1 cellular context compared by ENCODE assay signal in the genomic region with DNA sequence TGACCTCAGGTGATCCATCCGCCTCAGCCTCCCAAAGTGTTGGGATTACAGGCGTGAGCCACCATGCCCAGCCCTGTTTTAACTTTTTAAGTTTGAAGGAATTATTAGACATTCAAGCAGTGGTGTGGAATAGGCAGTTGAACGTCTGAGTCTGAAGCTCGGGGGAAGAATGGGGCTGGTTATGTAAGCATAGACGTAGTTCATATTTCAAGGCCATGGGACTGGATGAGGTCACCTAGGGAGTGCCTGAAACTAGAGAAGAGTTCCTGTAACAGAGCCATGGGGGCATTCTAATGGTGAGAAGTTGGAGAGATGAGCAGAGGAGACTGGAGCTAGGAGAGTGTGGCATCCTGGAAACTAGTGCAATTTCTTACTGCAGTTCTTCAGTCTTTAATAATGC.
TF ChIP-seq lines count a peak whose summit lies in the region.

No MANE protein-coding gene starts in this region.

TF ChIP-seq in HEK293, 187 proteins besides CTCF, POLR2A, EP300 and RAD21 (continued from another document and continues in another):
- TF ChIP-seq, protein P1, sequence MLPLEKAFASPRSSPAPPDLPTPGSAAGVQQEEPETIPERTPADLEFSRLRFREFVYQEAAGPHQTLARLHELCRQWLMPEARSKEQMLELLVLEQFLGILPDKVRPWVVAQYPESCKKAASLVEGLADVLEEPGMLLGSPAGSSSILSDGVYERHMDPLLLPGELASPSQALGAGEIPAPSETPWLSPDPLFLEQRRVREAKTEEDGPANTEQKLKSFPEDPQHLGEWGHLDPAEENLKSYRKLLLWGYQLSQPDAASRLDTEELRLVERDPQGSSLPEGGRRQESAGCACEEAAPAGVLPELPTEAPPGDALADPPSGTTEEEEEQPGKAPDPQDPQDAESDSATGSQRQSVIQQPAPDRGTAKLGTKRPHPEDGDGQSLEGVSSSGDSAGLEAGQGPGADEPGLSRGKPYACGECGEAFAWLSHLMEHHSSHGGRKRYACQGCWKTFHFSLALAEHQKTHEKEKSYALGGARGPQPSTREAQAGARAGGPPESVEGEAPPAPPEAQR (tag by site-specific recombination; IDR thresholded peaks at IDR 0.05): no peak
- peak; percentile 23; the same call in 1 of the 2 replicates for TF ChIP-seq ZNF558 (tag by site-specific recombination; IDR thresholded peaks at IDR 0.05)
- no peak for TF ChIP-seq ZNF626 (tag by site-specific recombination; IDR thresholded peaks at IDR 0.05)
- TF ChIP-seq ZSCAN16 (tag by site-specific recombination; IDR thresholded peaks at IDR 0.05): no peak
- TF ChIP-seq ZNF24 (tag by site-specific recombination; IDR thresholded peaks at IDR 0.05): 0 out of 2 replicates have a peak, but pooled peaks have one; percentile 52
- no peak for TF ChIP-seq ZNF302 (tag by site-specific recombination; IDR thresholded peaks at IDR 0.05; ENCODE audit: low read depth)
- TF ChIP-seq ZNF19 (tag by site-specific recombination; IDR thresholded peaks at IDR 0.05; ENCODE audit: low read depth): no peak
- no peak for TF ChIP-seq ZBTB20 (tag by site-specific recombination; IDR thresholded peaks at IDR 0.05)
- no peak for TF ChIP-seq ZIC2 (tag by site-specific recombination; IDR thresholded peaks at IDR 0.05)
- no peak for TF ChIP-seq ZNF624 (tag by site-specific recombination; IDR thresholded peaks at IDR 0.05)
- TF ChIP-seq ZNF670 (tag by site-specific recombination; IDR thresholded peaks at IDR 0.05; ENCODE audit: low read depth): no peak
- no peak for TF ChIP-seq ZNF791 (tag by site-specific recombination; IDR thresholded peaks at IDR 0.05)
- TF ChIP-seq SALL2 (tag by site-specific recombination; IDR thresholded peaks at IDR 0.05; ENCODE audit: borderline replicate concordance): no peak
- no peak for TF ChIP-seq FEZF1 (tag by site-specific recombination; IDR thresholded peaks at IDR 0.05)
- TF ChIP-seq, protein P2, sequence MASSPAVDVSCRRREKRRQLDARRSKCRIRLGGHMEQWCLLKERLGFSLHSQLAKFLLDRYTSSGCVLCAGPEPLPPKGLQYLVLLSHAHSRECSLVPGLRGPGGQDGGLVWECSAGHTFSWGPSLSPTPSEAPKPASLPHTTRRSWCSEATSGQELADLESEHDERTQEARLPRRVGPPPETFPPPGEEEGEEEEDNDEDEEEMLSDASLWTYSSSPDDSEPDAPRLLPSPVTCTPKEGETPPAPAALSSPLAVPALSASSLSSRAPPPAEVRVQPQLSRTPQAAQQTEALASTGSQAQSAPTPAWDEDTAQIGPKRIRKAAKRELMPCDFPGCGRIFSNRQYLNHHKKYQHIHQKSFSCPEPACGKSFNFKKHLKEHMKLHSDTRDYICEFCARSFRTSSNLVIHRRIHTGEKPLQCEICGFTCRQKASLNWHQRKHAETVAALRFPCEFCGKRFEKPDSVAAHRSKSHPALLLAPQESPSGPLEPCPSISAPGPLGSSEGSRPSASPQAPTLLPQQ (tag by site-specific recombination; IDR thresholded peaks at IDR 0.05): no peak
- TF ChIP-seq GLIS1 (tag by site-specific recombination; IDR thresholded peaks at IDR 0.05): no peak
- peak; percentile 56 for TF ChIP-seq KLF8 (tag by site-specific recombination; IDR thresholded peaks at IDR 0.05)
- TF ChIP-seq, protein P3, sequence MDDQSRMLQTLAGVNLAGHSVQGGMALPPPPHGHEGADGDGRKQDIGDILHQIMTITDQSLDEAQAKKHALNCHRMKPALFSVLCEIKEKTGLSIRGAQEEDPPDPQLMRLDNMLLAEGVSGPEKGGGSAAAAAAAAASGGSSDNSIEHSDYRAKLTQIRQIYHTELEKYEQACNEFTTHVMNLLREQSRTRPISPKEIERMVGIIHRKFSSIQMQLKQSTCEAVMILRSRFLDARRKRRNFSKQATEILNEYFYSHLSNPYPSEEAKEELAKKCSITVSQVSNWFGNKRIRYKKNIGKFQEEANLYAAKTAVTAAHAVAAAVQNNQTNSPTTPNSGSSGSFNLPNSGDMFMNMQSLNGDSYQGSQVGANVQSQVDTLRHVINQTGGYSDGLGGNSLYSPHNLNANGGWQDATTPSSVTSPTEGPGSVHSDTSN (CRISPR knock-in tag; IDR thresholded peaks at IDR 0.05): no peak
- no peak for TF ChIP-seq HOXC10 (CRISPR knock-in tag; IDR thresholded peaks at IDR 0.05)
- no peak for TF ChIP-seq ZNF350 (tag by site-specific recombination; IDR thresholded peaks at IDR 0.05)
- no peak for TF ChIP-seq YY2 (tag by site-specific recombination; IDR thresholded peaks at IDR 0.05)
- TF ChIP-seq ZNF658 (tag by site-specific recombination; IDR thresholded peaks at IDR 0.05): no peak
- no peak for TF ChIP-seq SP2 (tag by site-specific recombination; IDR thresholded peaks at IDR 0.05)
- TF ChIP-seq, protein P4, sequence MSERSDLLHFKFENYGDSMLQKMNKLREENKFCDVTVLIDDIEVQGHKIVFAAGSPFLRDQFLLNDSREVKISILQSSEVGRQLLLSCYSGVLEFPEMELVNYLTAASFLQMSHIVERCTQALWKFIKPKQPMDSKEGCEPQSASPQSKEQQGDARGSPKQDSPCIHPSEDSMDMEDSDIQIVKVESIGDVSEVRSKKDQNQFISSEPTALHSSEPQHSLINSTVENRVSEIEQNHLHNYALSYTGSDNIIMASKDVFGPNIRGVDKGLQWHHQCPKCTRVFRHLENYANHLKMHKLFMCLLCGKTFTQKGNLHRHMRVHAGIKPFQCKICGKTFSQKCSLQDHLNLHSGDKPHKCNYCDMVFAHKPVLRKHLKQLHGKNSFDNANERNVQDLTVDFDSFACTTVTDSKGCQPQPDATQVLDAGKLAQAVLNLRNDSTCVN (tag by site-specific recombination; optimal IDR thresholded peaks at IDR 0.05): no peak
- TF ChIP-seq, protein P5, sequence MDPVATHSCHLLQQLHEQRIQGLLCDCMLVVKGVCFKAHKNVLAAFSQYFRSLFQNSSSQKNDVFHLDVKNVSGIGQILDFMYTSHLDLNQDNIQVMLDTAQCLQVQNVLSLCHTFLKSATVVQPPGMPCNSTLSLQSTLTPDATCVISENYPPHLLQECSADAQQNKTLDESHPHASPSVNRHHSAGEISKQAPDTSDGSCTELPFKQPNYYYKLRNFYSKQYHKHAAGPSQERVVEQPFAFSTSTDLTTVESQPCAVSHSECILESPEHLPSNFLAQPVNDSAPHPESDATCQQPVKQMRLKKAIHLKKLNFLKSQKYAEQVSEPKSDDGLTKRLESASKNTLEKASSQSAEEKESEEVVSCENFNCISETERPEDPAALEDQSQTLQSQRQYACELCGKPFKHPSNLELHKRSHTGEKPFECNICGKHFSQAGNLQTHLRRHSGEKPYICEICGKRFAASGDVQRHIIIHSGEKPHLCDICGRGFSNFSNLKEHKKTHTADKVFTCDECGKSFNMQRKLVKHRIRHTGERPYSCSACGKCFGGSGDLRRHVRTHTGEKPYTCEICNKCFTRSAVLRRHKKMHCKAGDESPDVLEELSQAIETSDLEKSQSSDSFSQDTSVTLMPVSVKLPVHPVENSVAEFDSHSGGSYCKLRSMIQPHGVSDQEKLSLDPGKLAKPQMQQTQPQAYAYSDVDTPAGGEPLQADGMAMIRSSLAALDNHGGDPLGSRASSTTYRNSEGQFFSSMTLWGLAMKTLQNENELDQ (tag by site-specific recombination; IDR thresholded peaks at IDR 0.05; ENCODE audit: low read depth): no peak
- 0 out of 2 replicates have a peak, but pooled peaks have one; percentile 42 for TF ChIP-seq SP7 (tag by site-specific recombination; IDR thresholded peaks at IDR 0.05)
- no peak for TF ChIP-seq PRDM1 (tag by site-specific recombination; IDR thresholded peaks at IDR 0.05)
- no peak for TF ChIP-seq ZNF416 (tag by site-specific recombination; IDR thresholded peaks at IDR 0.05)
- TF ChIP-seq, protein P6, sequence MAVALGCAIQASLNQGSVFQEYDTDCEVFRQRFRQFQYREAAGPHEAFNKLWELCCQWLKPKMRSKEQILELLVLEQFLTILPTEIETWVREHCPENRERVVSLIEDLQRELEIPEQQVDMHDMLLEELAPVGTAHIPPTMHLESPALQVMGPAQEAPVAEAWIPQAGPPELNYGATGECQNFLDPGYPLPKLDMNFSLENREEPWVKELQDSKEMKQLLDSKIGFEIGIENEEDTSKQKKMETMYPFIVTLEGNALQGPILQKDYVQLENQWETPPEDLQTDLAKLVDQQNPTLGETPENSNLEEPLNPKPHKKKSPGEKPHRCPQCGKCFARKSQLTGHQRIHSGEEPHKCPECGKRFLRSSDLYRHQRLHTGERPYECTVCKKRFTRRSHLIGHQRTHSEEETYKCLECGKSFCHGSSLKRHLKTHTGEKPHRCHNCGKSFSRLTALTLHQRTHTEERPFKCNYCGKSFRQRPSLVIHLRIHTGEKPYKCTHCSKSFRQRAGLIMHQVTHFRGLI (tag by site-specific recombination; IDR thresholded peaks at IDR 0.05): no peak
- no peak for TF ChIP-seq ZNF677 (tag by site-specific recombination; IDR thresholded peaks at IDR 0.05)
- TF ChIP-seq ZFP37 (tag by site-specific recombination; IDR thresholded peaks at IDR 0.05): no peak
- TF ChIP-seq ZNF514 (tag by site-specific recombination; IDR thresholded peaks at IDR 0.05): no peak
- TF ChIP-seq, protein P7, sequence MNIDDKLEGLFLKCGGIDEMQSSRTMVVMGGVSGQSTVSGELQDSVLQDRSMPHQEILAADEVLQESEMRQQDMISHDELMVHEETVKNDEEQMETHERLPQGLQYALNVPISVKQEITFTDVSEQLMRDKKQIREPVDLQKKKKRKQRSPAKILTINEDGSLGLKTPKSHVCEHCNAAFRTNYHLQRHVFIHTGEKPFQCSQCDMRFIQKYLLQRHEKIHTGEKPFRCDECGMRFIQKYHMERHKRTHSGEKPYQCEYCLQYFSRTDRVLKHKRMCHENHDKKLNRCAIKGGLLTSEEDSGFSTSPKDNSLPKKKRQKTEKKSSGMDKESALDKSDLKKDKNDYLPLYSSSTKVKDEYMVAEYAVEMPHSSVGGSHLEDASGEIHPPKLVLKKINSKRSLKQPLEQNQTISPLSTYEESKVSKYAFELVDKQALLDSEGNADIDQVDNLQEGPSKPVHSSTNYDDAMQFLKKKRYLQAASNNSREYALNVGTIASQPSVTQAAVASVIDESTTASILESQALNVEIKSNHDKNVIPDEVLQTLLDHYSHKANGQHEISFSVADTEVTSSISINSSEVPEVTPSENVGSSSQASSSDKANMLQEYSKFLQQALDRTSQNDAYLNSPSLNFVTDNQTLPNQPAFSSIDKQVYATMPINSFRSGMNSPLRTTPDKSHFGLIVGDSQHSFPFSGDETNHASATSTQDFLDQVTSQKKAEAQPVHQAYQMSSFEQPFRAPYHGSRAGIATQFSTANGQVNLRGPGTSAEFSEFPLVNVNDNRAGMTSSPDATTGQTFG (tag by site-specific recombination; IDR thresholded peaks at IDR 0.05; ENCODE audit: borderline replicate concordance): no peak
- TF ChIP-seq ZNF146 (tag by site-specific recombination; IDR thresholded peaks at IDR 0.05): no peak
- TF ChIP-seq ZFP41 (tag by site-specific recombination; IDR thresholded peaks at IDR 0.05; ENCODE audit: borderline replicate concordance): no peak
- TF ChIP-seq, protein P8, sequence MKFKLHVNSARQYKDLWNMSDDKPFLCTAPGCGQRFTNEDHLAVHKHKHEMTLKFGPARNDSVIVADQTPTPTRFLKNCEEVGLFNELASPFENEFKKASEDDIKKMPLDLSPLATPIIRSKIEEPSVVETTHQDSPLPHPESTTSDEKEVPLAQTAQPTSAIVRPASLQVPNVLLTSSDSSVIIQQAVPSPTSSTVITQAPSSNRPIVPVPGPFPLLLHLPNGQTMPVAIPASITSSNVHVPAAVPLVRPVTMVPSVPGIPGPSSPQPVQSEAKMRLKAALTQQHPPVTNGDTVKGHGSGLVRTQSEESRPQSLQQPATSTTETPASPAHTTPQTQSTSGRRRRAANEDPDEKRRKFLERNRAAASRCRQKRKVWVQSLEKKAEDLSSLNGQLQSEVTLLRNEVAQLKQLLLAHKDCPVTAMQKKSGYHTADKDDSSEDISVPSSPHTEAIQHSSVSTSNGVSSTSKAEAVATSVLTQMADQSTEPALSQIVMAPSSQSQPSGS (tag by site-specific recombination; IDR thresholded peaks at IDR 0.05; ENCODE audit: low read depth): peak; percentile 89
- peak; percentile 73; the same call in 1 of the 2 replicates for TF ChIP-seq ZEB2 (tag by site-specific recombination; IDR thresholded peaks at IDR 0.05)
- TF ChIP-seq ZFHX2 (tag by site-specific recombination; conservative IDR thresholded peaks at IDR 0.05): no peak
- no peak for TF ChIP-seq MZF1 (tag by site-specific recombination; IDR thresholded peaks at IDR 0.05; ENCODE audit: borderline replicate concordance)
- TF ChIP-seq ZNF549 (tag by site-specific recombination; IDR thresholded peaks at IDR 0.05): no peak
- TF ChIP-seq MYNN (tag by site-specific recombination; IDR thresholded peaks at IDR 0.05; ENCODE audit: borderline replicate concordance): no peak
- TF ChIP-seq ZNF335 (tag by site-specific recombination; conservative IDR thresholded peaks at IDR 0.05): peak; percentile 77
- TF ChIP-seq, protein P9, sequence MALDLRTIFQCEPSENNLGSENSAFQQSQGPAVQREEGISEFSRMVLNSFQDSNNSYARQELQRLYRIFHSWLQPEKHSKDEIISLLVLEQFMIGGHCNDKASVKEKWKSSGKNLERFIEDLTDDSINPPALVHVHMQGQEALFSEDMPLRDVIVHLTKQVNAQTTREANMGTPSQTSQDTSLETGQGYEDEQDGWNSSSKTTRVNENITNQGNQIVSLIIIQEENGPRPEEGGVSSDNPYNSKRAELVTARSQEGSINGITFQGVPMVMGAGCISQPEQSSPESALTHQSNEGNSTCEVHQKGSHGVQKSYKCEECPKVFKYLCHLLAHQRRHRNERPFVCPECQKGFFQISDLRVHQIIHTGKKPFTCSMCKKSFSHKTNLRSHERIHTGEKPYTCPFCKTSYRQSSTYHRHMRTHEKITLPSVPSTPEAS (tag by site-specific recombination; IDR thresholded peaks at IDR 0.05): no peak
- TF ChIP-seq ZNF239 (tag by site-specific recombination; IDR thresholded peaks at IDR 0.05): no peak
- no peak for TF ChIP-seq ZNF132 (tag by site-specific recombination; IDR thresholded peaks at IDR 0.05; ENCODE audit: borderline replicate concordance)
- TF ChIP-seq ZFP69B (tag by site-specific recombination; IDR thresholded peaks at IDR 0.05): no peak
- TF ChIP-seq, protein P10, sequence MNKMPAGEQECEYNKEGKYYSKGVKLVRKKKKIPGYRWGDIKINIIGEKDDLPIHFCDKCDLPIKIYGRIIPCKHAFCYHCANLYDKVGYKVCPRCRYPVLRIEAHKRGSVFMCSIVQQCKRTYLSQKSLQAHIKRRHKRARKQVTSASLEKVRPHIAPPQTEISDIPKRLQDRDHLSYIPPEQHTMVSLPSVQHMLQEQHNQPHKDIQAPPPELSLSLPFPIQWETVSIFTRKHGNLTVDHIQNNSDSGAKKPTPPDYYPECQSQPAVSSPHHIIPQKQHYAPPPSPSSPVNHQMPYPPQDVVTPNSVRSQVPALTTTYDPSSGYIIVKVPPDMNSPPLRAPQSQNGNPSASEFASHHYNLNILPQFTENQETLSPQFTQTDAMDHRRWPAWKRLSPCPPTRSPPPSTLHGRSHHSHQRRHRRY (tag by site-specific recombination; IDR thresholded peaks at IDR 0.05): no peak
- TF ChIP-seq SP3 (tag by site-specific recombination; IDR thresholded peaks at IDR 0.05): no peak
- no peak for TF ChIP-seq ZNF174 (tag by site-specific recombination; IDR thresholded peaks at IDR 0.05)
- no peak for TF ChIP-seq KLF9 (tag by site-specific recombination; IDR thresholded peaks at IDR 0.05; ENCODE audit: low read depth)
- peak; percentile 90 for TF ChIP-seq ZNF600 (tag by site-specific recombination; IDR thresholded peaks at IDR 0.05)
